Comparison of ENCODE assay signal across 14 cellular contexts in genomic region chr3:165193392-165194268, GRCh38. TPM values are rescaled to one million over a fixed set of nuclear protein-coding genes. Genes with fewer than 3 reads are reported as not detected.
DNase-seq lines count a peak whose midpoint lies in the region; ATAC-seq, FAIRE-seq and TF ChIP-seq lines count a peak whose summit lies in the region.
"Had no signal": no experiment of that assay in that cellular context is flagged by ENCODE, and none has a peak within 500 bp of the region (broad histone marks: within the 10 kb centered on the region; RNA-seq: fewer than 3 reads in every experiment).

No MANE protein-coding gene starts in this region.

- TF ChIP-seq CTCF in MCF 10A (IDR thresholded peaks at IDR 0.05; ENCODE audit: unreplicated experiment) (no peak), mammary epithelial cell (conservative IDR thresholded peaks at IDR 0.05 in 1 of 2, IDR thresholded peaks at IDR 0.05 in 1 of 2; ENCODE audit: extremely low read depth in 1 of 2, insufficient read depth in 1 of 2, low read depth in 1 of 2, low read length in 2 of 2) (no peak), suprapubic skin (IDR thresholded peaks at IDR 0.05) (no peak), kidney (IDR thresholded peaks at IDR 0.05; ENCODE audit: borderline replicate concordance, extremely low read depth, insufficient read depth) (no peak)

- no peaks in the 10 kb centered on the region for H3K79me1 ChIP-seq in mesendoderm (ENCODE audit: low read length)

- H3K9me3 ChIP-seq in mammary epithelial cell (replicated peaks; ENCODE audit: insufficient read depth, low read length) (peaks cover 2% of the 10 kb centered on the region), suprapubic skin (no peaks in the 10 kb centered on the region), kidney (ENCODE audit: control insufficient read depth in 1 of 2, low read length in 2 of 2) (no peaks in the 10 kb centered on the region)
- H3K9me3 ChIP-seq in CD8-positive, alpha-beta memory T cell (ENCODE audit: low read length) = no peaks in the 10 kb centered on the region

- in situ Hi-C loops in mammary epithelial cell (cut with MboI; ENCODE audit: low sequenced_read_pairs in 2 of 2) = no loop called here

- no peak overlapping the region for H2BK15ac ChIP-seq in mesendoderm (replicated peaks; ENCODE audit: low read depth)

- no peak overlapping the region for H2AK5ac ChIP-seq in mesendoderm (ENCODE audit: low read length)

- BruUV-seq in MCF 10A (replicated peaks; lab: Mats Ljungman, UMichigan) (no TSS peak), mammary epithelial cell (replicated peaks; lab: Mats Ljungman, UMichigan) (no TSS peak)

- H3K4me1 ChIP-seq in mammary epithelial cell (ENCODE audit: insufficient read depth, low read length) = no peaks in the 10 kb centered on the region
- H3K4me1 ChIP-seq in mesendoderm (ENCODE audit: control insufficient read depth, low read depth, low read length) = no peaks in the 10 kb centered on the region
- peaks cover 41% of the 10 kb centered on the region for H3K4me1 ChIP-seq in suprapubic skin
- H3K4me1 ChIP-seq in kidney (ENCODE audit: control insufficient read depth in 1 of 2, insufficient read depth in 1 of 2, low read depth in 1 of 2, low read length in 2 of 2) = peaks cover 10 to 11% of the 10 kb centered on the region in 2 donors
- no peaks in the 10 kb centered on the region for H3K4me1 ChIP-seq in CD8-positive, alpha-beta memory T cell (ENCODE audit: insufficient read depth, low read length)

- no peak overlapping the region for H2BK5ac ChIP-seq in mesendoderm (ENCODE audit: low read length)

- dilution Hi-C loops in mammary epithelial cell (cut with HindIII; ENCODE audit: low sequenced_read_pairs) = no loop called here

- WGBS in mammary epithelial cell (ENCODE audit: low coverage, missing lambda C conversion rate) = 4% methylated on average over 17 of the region's 18 CpGs
- WGBS in mesendoderm (ENCODE audit: extremely low coverage, insufficient coverage, low lambda C conversion rate) = no CpG with 5 or more reads among the region's 18 CpGs
- 6% methylated on average over 18 of the region's 18 CpGs for WGBS in suprapubic skin

- H2BK120ac ChIP-seq in mesendoderm (ENCODE audit: low read depth, low read length) = no peak overlapping the region

- DNase-seq in MCF 10A (ENCODE audit: unreplicated experiment) (no peak), mammary epithelial cell (no peak), cerebellum (ENCODE audit: low spot score) (peak; percentile 37), mesendoderm (peak; percentile 61), suprapubic skin (ENCODE audit: low spot score in 2 of 2) (no peak), kidney (no peak)
- no peak for DNase-seq in CD8-positive, alpha-beta memory T cell
- DNase-seq: ACHN, foreskin melanocyte, NCI-H2107 had no signal

- no peak for FAIRE-seq in kidney (lab: Jason Lieb, UNC)
- FAIRE-seq: TTC549 had no signal

- TF ChIP-seq POLR2A in suprapubic skin (IDR thresholded peaks at IDR 0.05) = no peak

- ATAC-seq in HG02678 (IDR thresholded peaks at IDR 0.05; ENCODE audit: unreplicated experiment) = no peak

- no peak overlapping the region for H4K5ac ChIP-seq in mesendoderm (ENCODE audit: low read length)

- H3K4me1 Mint-ChIP-seq in MCF 10A (ENCODE audit: insufficient read depth, unreplicated experiment) = peaks cover 17% of the 10 kb centered on the region
- H3K4me1 Mint-ChIP-seq in CD8-positive, alpha-beta memory T cell = peaks cover 0 to 22% (median 5%) of the 10 kb centered on the region in 3 donors

- no peak overlapping the region for H3K27ac ChIP-seq in mammary epithelial cell (ENCODE audit: insufficient read depth, low read depth, low read length)
- no peak overlapping the region for H3K27ac ChIP-seq in mesendoderm (ENCODE audit: low read depth, low read length)
- H3K27ac ChIP-seq in suprapubic skin = no peak overlapping the region
- no peak overlapping the region for H3K27ac ChIP-seq in kidney (ENCODE audit: low read depth in 2 of 2, low read length in 2 of 2)
- no peak overlapping the region for H3K27ac ChIP-seq in CD8-positive, alpha-beta memory T cell (ENCODE audit: low read depth, low read length)

- H4K20me1 ChIP-seq in mammary epithelial cell (ENCODE audit: insufficient read depth, low read length) = no peaks in the 10 kb centered on the region

- H3K4me3 ChIP-seq in mammary epithelial cell (replicated peaks in 1 of 3; ENCODE audit: insufficient read depth in 1 of 3, low read depth in 2 of 3, low read length in 3 of 3) (no peak overlapping the region), mesendoderm (ENCODE audit: low read length) (no peak overlapping the region), suprapubic skin (peak overlapping the region; percentile 13), kidney (ENCODE audit: low read length in 2 of 2) (no peak overlapping the region)
- H3K4me3 ChIP-seq in CD8-positive, alpha-beta memory T cell (ENCODE audit: low read length) = no peak overlapping the region

- H3K4me3 Mint-ChIP-seq in MCF 10A (ENCODE audit: unreplicated experiment) = peak overlapping the region; percentile 38
- no peak overlapping the region for H3K4me3 Mint-ChIP-seq in CD8-positive, alpha-beta memory T cell
- H3K4me3 Mint-ChIP-seq: IgD-negative memory B cell had no signal

- no peak overlapping the region for H4K8ac ChIP-seq in mesendoderm (ENCODE audit: low read depth, low read length)

- TF ChIP-seq EP300 in suprapubic skin (IDR thresholded peaks at IDR 0.05) = no peak

- H3K79me2 ChIP-seq in mammary epithelial cell (ENCODE audit: insufficient read depth, low read length) = no peaks in the 10 kb centered on the region
- no peaks in the 10 kb centered on the region for H3K79me2 ChIP-seq in mesendoderm (ENCODE audit: control insufficient read depth, insufficient read depth, low read length)

- H3K4me2 ChIP-seq in mammary epithelial cell (ENCODE audit: insufficient read depth, low read depth, low read length) (no peak overlapping the region), mesendoderm (ENCODE audit: low read length) (peak overlapping the region; percentile 31)

- H3K27me3 ChIP-seq in mammary epithelial cell (ENCODE audit: insufficient read depth, low read length) = peaks cover 45% of the 10 kb centered on the region
- peaks cover 11% of the 10 kb centered on the region for H3K27me3 ChIP-seq in mesendoderm (ENCODE audit: insufficient read depth, low read length, poor library complexity)
- peaks cover 67% of the 10 kb centered on the region for H3K27me3 ChIP-seq in suprapubic skin
- H3K27me3 ChIP-seq in CD8-positive, alpha-beta memory T cell (ENCODE audit: insufficient read depth, low read length, poor library complexity, severe bottlenecking) = peaks cover 5% of the 10 kb centered on the region

- H3K9me3 Mint-ChIP-seq in MCF 10A (ENCODE audit: unreplicated experiment) = peaks cover 8% of the 10 kb centered on the region
- H3K9me3 Mint-ChIP-seq in CD8-positive, alpha-beta memory T cell = peaks cover 0 to 22% (median 13%) of the 10 kb centered on the region in 5 donors
- H3K9me3 Mint-ChIP-seq: IgD-negative memory B cell had no signal

- intact Hi-C loops in MCF 10A (cut with micrococcal nuclease) (no loop called here), mammary epithelial cell (cut with micrococcal nuclease) (no loop called here), kidney (cut with DNase I) (no loop called here)

- no peak overlapping the region for H2AFZ ChIP-seq in mammary epithelial cell (ENCODE audit: low read depth, low read length)

- peaks cover 68% of the 10 kb centered on the region for H3K27me3 Mint-ChIP-seq in MCF 10A (ENCODE audit: insufficient read depth, unreplicated experiment)
- peaks cover 28 to 55% of the 10 kb centered on the region in 2 donors for H3K27me3 Mint-ChIP-seq in CD8-positive, alpha-beta memory T cell

- no peaks in the 10 kb centered on the region for H3K36me3 Mint-ChIP-seq in MCF 10A (ENCODE audit: insufficient read depth, unreplicated experiment)
- H3K36me3 Mint-ChIP-seq in CD8-positive, alpha-beta memory T cell = peaks cover 0 to 2% (median 0%) of the 10 kb centered on the region in 3 donors

- no peak overlapping the region for H3K23ac ChIP-seq in mesendoderm (ENCODE audit: low read length)

- POLR2A ChIA-PET in MCF 10A (lab: Yijun Ruan, JAX) = interaction anchor here (0.6 kb wide), 1 partner anchor 256 kb away, joined by 3 read pairs; no protein-coding TSS in a partner anchor
- POLR2A ChIA-PET in CD8-positive, alpha-beta memory T cell (lab: Charles Lee) = no interaction called here

- no peak overlapping the region for H3K4ac ChIP-seq in mesendoderm (ENCODE audit: low read depth, low read length)

- H3K56ac ChIP-seq in mesendoderm (ENCODE audit: low read length) = no peak overlapping the region

- CTCF ChIA-PET in MCF 10A (lab: Yijun Ruan, JAX) = interaction anchor here (2.3 to 2.5 kb wide), 2 partner anchors 8 to 13 kb away, joined by 12 to 18 read pairs; no protein-coding TSS in a partner anchor
- CTCF ChIA-PET in mammary epithelial cell (lab: Charles Lee; ENCODE audit: low non-redundant PET) = no interaction called here
- CTCF ChIA-PET in CD8-positive, alpha-beta memory T cell (lab: Charles Lee) = interaction anchor here (1.4 kb wide), 1 partner anchor 9 kb away, joined by 3 read pairs; no protein-coding TSS in a partner anchor

- H3K18ac ChIP-seq in mesendoderm (ENCODE audit: low read length) = no peak overlapping the region

- no peak overlapping the region for H3K27ac Mint-ChIP-seq in MCF 10A (ENCODE audit: low read depth, unreplicated experiment)
- H3K27ac Mint-ChIP-seq in CD8-positive, alpha-beta memory T cell = no peak overlapping the region
- H3K27ac Mint-ChIP-seq: IgD-negative memory B cell had no signal

- H3K9ac ChIP-seq in mammary epithelial cell (ENCODE audit: insufficient read depth, low read length) (no peak overlapping the region), mesendoderm (ENCODE audit: low read length) (no peak overlapping the region), kidney (ENCODE audit: low read length in 2 of 2) (no peak overlapping the region)

- no peaks in the 10 kb centered on the region for H3K36me3 ChIP-seq in mammary epithelial cell (ENCODE audit: insufficient read depth, low read length)
- H3K36me3 ChIP-seq in mesendoderm (ENCODE audit: control insufficient read depth, insufficient read depth, low read length) = no peaks in the 10 kb centered on the region
- H3K36me3 ChIP-seq in suprapubic skin = no peaks in the 10 kb centered on the region
- H3K36me3 ChIP-seq in kidney (ENCODE audit: control insufficient read depth in 1 of 2, insufficient read depth in 2 of 2, low read length in 2 of 2) = no peaks in the 10 kb centered on the region
- no peaks in the 10 kb centered on the region for H3K36me3 ChIP-seq in CD8-positive, alpha-beta memory T cell (ENCODE audit: insufficient read depth, low read length)

RNA-seq across cellular contexts. Expression of gene SLITRK3, which starts 2.6 kb away (rescaled TPM):
- total RNA-seq in MCF 10A (2022) (not detected in 2 replicates), mammary epithelial cell (not detected), cerebellum (14.3 TPM), suprapubic skin (under 1 TPM in 1 of 4 donors, not detected in 3; 0.15 TPM), kidney (0.44 TPM)
- polyA plus RNA-seq in mammary epithelial cell (not detected), kidney (ENCODE audit: insufficient read depth, low read depth, low replicate concordance) (0.30 TPM)
- polyA minus RNA-seq in mammary epithelial cell = not detected
- polyA plus RNA-seq in mesendoderm (2013, experiment 1 of 2) = 0.31 TPM
- 0.32 TPM for polyA plus RNA-seq in mesendoderm (2013, experiment 2 of 2)
- total RNA-seq in CD8-positive, alpha-beta memory T cell = not detected
- polyA plus RNA-seq in CD8-positive, alpha-beta memory T cell = not detected
- total RNA-seq: mesenteric fat pad had no signal
- polyA plus RNA-seq: IgD-negative memory B cell had no signal

Comparison
In these comparisons a context has a peak if more than half of its experiments do, and no peak if none do; other contexts are left out.
1. DNase-seq: peak in cerebellum (single experiment) and mesendoderm (single experiment); none in MCF 10A (single experiment), mammary epithelial cell (single experiment), suprapubic skin (0 of 2), kidney (single experiment) and CD8-positive, alpha-beta memory T cell (0 of 5).
2. RNA of gene SLITRK3, which starts 2.6 kb away (total RNA-seq): 14.3 TPM in cerebellum (single experiment); 0.44 TPM in kidney (single experiment), not detected in CD8-positive, alpha-beta memory T cell, 0.15 TPM in suprapubic skin, not detected in MCF 10A and not detected in mammary epithelial cell; every median in the first group is over 10 times any median in the second.